ENCODE assay signal across 21 cellular contexts in the genomic region with DNA sequence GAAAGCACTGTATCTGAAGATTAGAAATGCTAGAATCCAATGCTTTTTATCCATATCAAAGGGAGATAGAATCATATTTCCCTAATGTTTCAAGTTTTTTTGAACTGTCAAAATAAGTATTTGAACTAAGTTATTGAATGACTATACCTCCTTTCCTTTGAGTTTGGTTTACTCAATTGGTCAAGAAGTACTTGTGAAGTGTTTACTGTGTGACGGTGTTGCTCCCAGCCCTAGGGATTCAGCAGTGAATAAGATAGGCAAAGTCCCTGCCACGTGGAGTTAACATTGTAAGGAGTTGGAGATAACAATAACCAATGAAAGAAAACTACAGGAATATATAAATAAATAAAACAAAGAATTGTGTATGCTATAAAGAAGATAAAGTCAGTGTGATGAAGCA.
DNase-seq lines count a peak whose midpoint lies in the region; ATAC-seq and TF ChIP-seq lines count a peak whose summit lies in the region.
"Had no signal": no experiment of that assay in that cellular context is flagged by ENCODE, and none has a peak within 500 bp of the region (broad histone marks: within the 10 kb centered on the region; RNA-seq: fewer than 3 reads in every experiment).

No MANE protein-coding gene starts in this region.

- no peak overlapping the region for H3K27ac Mint-ChIP-seq in HFFc6
- H3K27ac Mint-ChIP-seq: CD14-positive monocyte; CD4-positive, alpha-beta T cell had no signal

- H3K27ac ChIP-seq in left lung (no peak overlapping the region), upper lobe of right lung (no peak overlapping the region)
- H3K27ac ChIP-seq: A549; BLaER1 treated with 17β-estradiol and CSF1 and Interleukin-3, amounts not matched to agents 10 nM and 100 nM; GM23248 had no signal

- H3K4me3 Mint-ChIP-seq in HFFc6 = no peak overlapping the region
- H3K4me3 Mint-ChIP-seq: CD14-positive monocyte; CD4-positive, alpha-beta T cell; CD8-positive, alpha-beta memory T cell had no signal

- TF ChIP-seq CTCF in left lung (IDR thresholded peaks at IDR 0.05) (no peak), upper lobe of right lung (IDR thresholded peaks at IDR 0.05) (no peak), HFFc6 (IDR thresholded peaks at IDR 0.05) (no peak)

- H3K36me3 ChIP-seq in left lung = no peaks in the 10 kb centered on the region
- H3K36me3 ChIP-seq in upper lobe of right lung = no peaks in the 10 kb centered on the region
- H3K36me3 ChIP-seq: BE2C; BLaER1 treated with 17β-estradiol and CSF1 and Interleukin-3, amounts not matched to agents 10 nM and 100 nM had no signal

- H3K4me1 Mint-ChIP-seq in HFFc6 (ENCODE audit: low read depth) = no peaks in the 10 kb centered on the region
- H3K4me1 Mint-ChIP-seq: CD14-positive monocyte; CD8-positive, alpha-beta memory T cell had no signal

- no peaks in the 10 kb centered on the region for H3K27me3 Mint-ChIP-seq in HFFc6 (ENCODE audit: insufficient read depth)
- H3K27me3 Mint-ChIP-seq: CD4-positive, alpha-beta T cell; CD8-positive, alpha-beta memory T cell had no signal

- H3K4me3 ChIP-seq in left lung (no peak overlapping the region), upper lobe of right lung (no peak overlapping the region)
- H3K4me3 ChIP-seq: A549; BLaER1 treated with 17β-estradiol and CSF1 and Interleukin-3, amounts not matched to agents 10 nM and 100 nM; GM23248 had no signal

- no peaks in the 10 kb centered on the region for H3K36me3 Mint-ChIP-seq in HFFc6 (ENCODE audit: low read depth)
- H3K36me3 Mint-ChIP-seq: CD14-positive monocyte; CD8-positive, alpha-beta memory T cell had no signal

- intact Hi-C loops in left lung (cut with DNase I) = no loop called here
- intact Hi-C loops in upper lobe of right lung (cut with DNase I) = no loop called here

- H3K4me1 ChIP-seq in left lung (no peaks in the 10 kb centered on the region), upper lobe of right lung (no peaks in the 10 kb centered on the region)
- H3K4me1 ChIP-seq: A549; BLaER1 treated with 17β-estradiol and CSF1 and Interleukin-3, amounts not matched to agents 10 nM and 100 nM had no signal

- ATAC-seq in left lung (peak; percentile 92), upper lobe of right lung (peak; percentile 72), HG02798 (IDR thresholded peaks at IDR 0.05; ENCODE audit: poor library complexity, unreplicated experiment) (no peak)
- ATAC-seq: A549 had no signal

- H3K27me3 ChIP-seq in left lung = no peaks in the 10 kb centered on the region
- H3K27me3 ChIP-seq in upper lobe of right lung = no peaks in the 10 kb centered on the region
- H3K27me3 ChIP-seq: BE2C; BLaER1 treated with 17β-estradiol and CSF1 and Interleukin-3, amounts not matched to agents 10 nM and 100 nM had no signal

- DNase-seq in DMS53 (lab: John Stamatoyannopoulos, UW) (peak; percentile 72), NCI-H510A (lab: John Stamatoyannopoulos, UW) (peak; percentile 4), left lung (no peak), upper lobe of right lung (no peak), HFFc6 (no peak), HPDE6-E6E7 (ENCODE audit: extremely low spot score) (no peak)
- DNase-seq: 8988T; ACHN; AML-193; BE2C; CD4-positive, alpha-beta T cell; CD8-positive, alpha-beta memory T cell; DMS 273 treated with DMSO at 0.1 percent for 48 hours; DND-41; GM23248; H7; HCEC 1CT had no signal

- H3K9me3 ChIP-seq in left lung (peaks cover 0 to 22% of the 10 kb centered on the region in 2 donors), upper lobe of right lung (no peaks in the 10 kb centered on the region)
- H3K9me3 ChIP-seq: A549, BE2C had no signal

- H3K9me3 Mint-ChIP-seq in HFFc6 = peaks cover 22% of the 10 kb centered on the region

Comparison
In these comparisons a context has a peak if more than half of its experiments do, and no peak if none do; other contexts are left out.
1. DNase-seq: peak in DMS53 (single experiment) and NCI-H510A (single experiment); none in left lung (0 of 2), upper lobe of right lung (single experiment), HFFc6 (single experiment) and HPDE6-E6E7 (single experiment).